9 cellular contexts compared by ENCODE assay signal in genomic region chrX:47629419-47630210, GRCh38. TPM values are rescaled to one million over a fixed set of nuclear protein-coding genes. Genes with fewer than 3 reads are reported as not detected.
DNase-seq lines count a peak whose midpoint lies in the region; ATAC-seq and TF ChIP-seq lines count a peak whose summit lies in the region.
"Had no signal": no experiment of that assay in that cellular context is flagged by ENCODE, and none has a peak within 500 bp of the region (broad histone marks: within the 10 kb centered on the region; RNA-seq: fewer than 3 reads in every experiment).

Gene CFP, minus strand, starts transcription at chrX:47629930. Its CDS starts 86 bp downstream, at chrX:47629844.

- no peaks in the 10 kb centered on the region for H3K4me1 ChIP-seq in endodermal cell (ENCODE audit: control insufficient read depth, insufficient read depth, low read length)
- H3K4me1 ChIP-seq in hepatocyte (ENCODE audit: insufficient read depth), result no peaks in the 10 kb centered on the region

- no peak within 1 kb of the TSS for H3K4me2 ChIP-seq in hepatocyte

- H3K9me2 ChIP-seq in hepatocyte (replicated peaks; ENCODE audit: insufficient read depth), result no peaks in the 10 kb centered on the region

- no peak within 1 kb of the TSS for H3K4me3 Mint-ChIP-seq in endodermal cell

- H3K36me3 ChIP-seq in endodermal cell (ENCODE audit: control insufficient read depth, insufficient read depth, low read length), result no peaks in the 10 kb centered on the region
- no peaks in the 10 kb centered on the region for H3K36me3 ChIP-seq in hepatocyte (replicated peaks; ENCODE audit: insufficient read depth, low read depth)

- no peaks in the 10 kb centered on the region for H3K27me3 Mint-ChIP-seq in endodermal cell (ENCODE audit: insufficient read depth)

- H3K9ac ChIP-seq in endodermal cell (ENCODE audit: extremely low read depth, low read length, poor library complexity, severe bottlenecking), result no peak within 1 kb of the TSS

- H3K4me3 ChIP-seq in endodermal cell (ENCODE audit: low read length) (no peak within 1 kb of the TSS), hepatocyte (no peak within 1 kb of the TSS)

- peak within 1 kb of the TSS; percentile 75 for H3K27ac Mint-ChIP-seq in endodermal cell

- TF ChIP-seq CTCF in endodermal cell (conservative IDR thresholded peaks at IDR 0.05) (no peak), hepatocyte (IDR thresholded peaks at IDR 0.05; ENCODE audit: poor library complexity) (no peak)

- intact Hi-C loops in T-helper 1 cell treated with Interleukin-12 subunit alpha and Interleukin-12 subunit beta and Interleukin-4 antibody, amounts not matched to agents 30 ng/mL and 1 ng/mL, for 36 hours (cut with micrococcal nuclease), result loop anchor here (1.0 kb wide), 1 partner anchor 67 kb away; no protein-coding TSS in a partner anchor

- peak; percentile 27 for DNase-seq in SIG-M5 treated with dmso at 0.1 percent for 504 hours (lab: John Stamatoyannopoulos, UW; ENCODE audit: unreplicated experiment)
- no peak for DNase-seq in SIG-M5 (lab: John Stamatoyannopoulos, UW)
- peak; percentile 59 for DNase-seq in endodermal cell
- DNase-seq in stimulated activated naive CD8-positive, alpha-beta T cell treated with anti-CD3 and anti-CD28 coated beads, Interleukin-15, Interleukin-2, amounts not matched to agents 100 U/mL and 50 U/mL, for 24 hours, result no peak
- no peak for DNase-seq in epidermal melanocyte (ENCODE audit: insufficient read length, low spot score)
- no peak for DNase-seq in hepatocyte (ENCODE audit: low spot score)
- no peak for DNase-seq in DMS 273 treated with DMSO at 0.1 percent for 48 hours (lab: John Stamatoyannopoulos, UW)
- DNase-seq: SHP77 treated with DMSO at 0.1 percent for 48 hours had no signal

- no peaks in the 10 kb centered on the region for H3K79me2 ChIP-seq in hepatocyte

- no peak within 1 kb of the TSS for H2AFZ ChIP-seq in hepatocyte

- H3K36me3 Mint-ChIP-seq in endodermal cell (ENCODE audit: low read depth), result no peaks in the 10 kb centered on the region

- H3K27ac ChIP-seq in endodermal cell (ENCODE audit: low read depth, low read length), result no peak within 1 kb of the TSS
- no peak within 1 kb of the TSS for H3K27ac ChIP-seq in hepatocyte

- 70% methylated on average over 13 of the region's 14 CpGs; no CpG with 5 or more reads in 1 of the 2 experiments for WGBS in endodermal cell (ENCODE audit: insufficient coverage in 1 of 2, insufficient read length in 1 of 2), 2 experiments
- 76% methylated on average over 13 of the region's 14 CpGs for WGBS in hepatocyte (ENCODE audit: low lambda C conversion rate, missing lambda C conversion rate)

- peaks cover 13% of the 10 kb centered on the region for H3K4me1 Mint-ChIP-seq in endodermal cell

- H3K9me3 ChIP-seq in endodermal cell (ENCODE audit: control insufficient read depth, low read length) (no peaks in the 10 kb centered on the region), hepatocyte (ENCODE audit: low read depth) (no peaks in the 10 kb centered on the region)

- peak; percentile 21 for ATAC-seq in stimulated activated naive CD8-positive, alpha-beta T cell treated with anti-CD3 and anti-CD28 coated beads, Interleukin-15, Interleukin-2, amounts not matched to agents 100 U/mL and 50 U/mL, for 24 hours

- H3K9me3 Mint-ChIP-seq in endodermal cell, result peaks cover 55% of the 10 kb centered on the region

- H3K27me3 ChIP-seq in endodermal cell (ENCODE audit: control insufficient read depth, insufficient read depth, low read length, poor library complexity, severe bottlenecking) (no peaks in the 10 kb centered on the region), hepatocyte (no peaks in the 10 kb centered on the region)

- no peaks in the 10 kb centered on the region for H4K20me1 ChIP-seq in hepatocyte (ENCODE audit: insufficient read depth, poor library complexity, severe bottlenecking)

RNA-seq across cellular contexts. Expression of gene CFP, which starts in this region (rescaled TPM):
- 25.2 and 26.9 TPM in 2 replicates for total RNA-seq in T-helper 1 cell treated with Interleukin-12 subunit alpha and Interleukin-12 subunit beta and Interleukin-4 antibody, amounts not matched to agents 30 ng/mL and 1 ng/mL, for 36 hours
- total RNA-seq in endodermal cell (1 to 10 TPM; 3.2 to 4.6 TPM), hepatocyte (0.23 TPM in 1 of 2 replicates, not detected in the other)
- polyA plus RNA-seq in endodermal cell (2013, experiment 1 of 2), result 0.75 TPM
- 0.58 TPM for polyA plus RNA-seq in endodermal cell (2013, experiment 2 of 2)
- polyA plus RNA-seq in hepatocyte, result 0.17 and 0.58 TPM in 2 replicates

Comparison
In these comparisons a context has a peak if more than half of its experiments do, and no peak if none do; other contexts are left out.
1. DNase-seq: peak in SIG-M5 treated with dmso at 0.1 percent for 504 hours (single experiment) and endodermal cell (single experiment); none in SIG-M5 (single experiment), stimulated activated naive CD8-positive, alpha-beta T cell treated with anti-CD3 and anti-CD28 coated beads, Interleukin-15, Interleukin-2, amounts not matched to agents 100 U/mL and 50 U/mL, for 24 hours (single experiment), epidermal melanocyte (single experiment), hepatocyte (single experiment) and DMS 273 treated with DMSO at 0.1 percent for 48 hours (single experiment).